8 cellular contexts compared by ENCODE assay signal in the genomic region with DNA sequence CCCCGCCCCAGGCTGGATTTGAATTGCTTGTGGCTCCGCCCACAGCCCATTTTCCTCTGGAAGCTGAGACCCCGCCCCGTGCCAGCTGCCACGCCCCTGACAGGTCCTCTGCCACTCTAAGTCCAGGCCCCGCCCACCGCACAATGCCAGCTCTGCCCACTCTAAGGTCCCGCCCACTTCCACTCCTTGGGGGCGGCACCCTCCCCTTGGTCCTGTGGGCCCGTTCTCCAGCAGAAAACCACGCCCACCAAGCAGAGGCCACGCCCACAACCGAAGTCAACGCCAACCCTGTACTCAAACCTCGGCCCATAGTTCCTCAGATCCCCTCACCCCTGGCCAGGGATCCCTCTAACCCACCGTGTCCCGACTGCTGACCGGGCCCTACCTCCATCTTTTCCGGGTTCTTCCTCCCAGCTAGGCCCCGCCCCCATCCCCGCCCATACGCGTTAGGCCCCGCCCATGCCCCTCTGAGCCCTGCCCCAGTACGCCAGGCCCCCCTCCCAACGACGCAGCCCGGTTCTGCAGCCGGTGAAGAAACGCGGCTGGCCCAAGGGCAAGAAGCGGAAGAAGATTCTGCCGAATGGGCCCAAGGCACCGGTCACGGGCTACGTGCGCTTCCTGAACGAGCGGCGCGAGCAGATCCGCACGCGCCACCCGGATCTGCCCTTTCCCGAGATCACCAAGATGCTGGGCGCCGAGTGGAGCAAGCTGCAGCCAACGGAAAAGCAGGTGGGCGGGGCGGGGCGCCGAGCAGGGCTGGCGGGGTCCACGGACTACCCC. TPM values are rescaled to one million over a fixed set of nuclear protein-coding genes. Genes with fewer than 3 reads are reported as not detected.
DNase-seq lines count a peak whose midpoint lies in the region; ATAC-seq and TF ChIP-seq lines count a peak whose summit lies in the region.

No MANE protein-coding gene starts in this region.

- POLR2A ChIA-PET in CD4-positive, alpha-beta T cell (lab: Charles Lee): interaction anchor here (0.9 to 2.0 kb wide), 4 partner anchors 17 to 189 kb away, joined by 3 to 8 read pairs (median 4); partner anchors contain the start of genes MFSD12 and MRPL54

- peaks cover 12% of the 10 kb centered on the region for H3K36me3 Mint-ChIP-seq in CD4-positive, alpha-beta T cell (ENCODE audit: low read depth)
- peaks cover 12% of the 10 kb centered on the region for H3K36me3 Mint-ChIP-seq in endothelial cell (ENCODE audit: low read depth, unreplicated experiment)

- WGBS in mesodermal cell (ENCODE audit: insufficient coverage in 2 of 2), 2 experiments: 62 to 66% methylated on average over 43 to 51 of the region's 55 CpGs

- intact Hi-C loops in CD4-positive, alpha-beta T cell (cut with DNase I, micrococcal nuclease): loop anchor here in 1 of 2 experiments (2.0 to 5.0 kb wide), 3 partner anchors 53 to 137 kb away; partner anchors contain the start of genes CACTIN and FZR1

- DNase-seq in CD4-positive, alpha-beta T cell: peak; percentile 48 to 83 (median 69)
- DNase-seq in HS-5 (ENCODE audit: low read depth) (peak; percentile 77), NOMO-1 treated with dmso at 0.1 percent for 144 hours (lab: John Stamatoyannopoulos, UW; ENCODE audit: unreplicated experiment) (peak; percentile 88), endothelial cell (ENCODE audit: low spot score) (peak; percentile 91)
- peak; percentile 68 for DNase-seq in activated CD8-positive, alpha-beta memory T cell treated with anti-CD3 and anti-CD28 coated beads, Interleukin-2, amount 50 U/mL, for 24 hours (ENCODE audit: extremely low read depth)
- peak; percentile 53 for DNase-seq in stimulated activated CD8-positive, alpha-beta memory T cell treated with anti-CD3 and anti-CD28 coated beads, Interleukin-12 subunit alpha, Interleukin-12 subunit beta, amount 100 ng/mL, for 4 hours (ENCODE audit: low read depth)

- H3K4me3 ChIP-seq in mesodermal cell (ENCODE audit: extremely low read depth, insufficient read depth, low read length, poor library complexity, severe bottlenecking): peak overlapping the region; percentile 92

- peaks cover 19% of the 10 kb centered on the region for H3K4me1 ChIP-seq in mesodermal cell (ENCODE audit: control insufficient read depth, insufficient read depth, low read length, poor library complexity, severe bottlenecking)

- H3K27ac Mint-ChIP-seq in CD4-positive, alpha-beta T cell: no peak overlapping the region
- H3K27ac Mint-ChIP-seq in endothelial cell (ENCODE audit: unreplicated experiment): no peak overlapping the region

- peaks cover 16% of the 10 kb centered on the region for H3K4me1 Mint-ChIP-seq in CD4-positive, alpha-beta T cell (ENCODE audit: low read depth)
- H3K4me1 Mint-ChIP-seq in endothelial cell (ENCODE audit: unreplicated experiment): peaks cover 12% of the 10 kb centered on the region

- CTCF ChIA-PET in CD4-positive, alpha-beta T cell (lab: Charles Lee): interaction anchor here (0.9 to 1.2 kb wide), 2 partner anchors 27 to 29 kb away, joined by 3 read pairs; no protein-coding TSS in a partner anchor

- no peak for TF ChIP-seq CTCF in CD4-positive, alpha-beta T cell (IDR thresholded peaks at IDR 0.05)
- no peak for TF ChIP-seq CTCF in endothelial cell (IDR thresholded peaks at IDR 0.05; ENCODE audit: unreplicated experiment)

- no peaks in the 10 kb centered on the region for H3K27me3 Mint-ChIP-seq in CD4-positive, alpha-beta T cell
- peaks cover 23% of the 10 kb centered on the region for H3K27me3 Mint-ChIP-seq in endothelial cell (ENCODE audit: unreplicated experiment)

- no peak overlapping the region for H3K27ac ChIP-seq in CD4-positive, alpha-beta T cell (ENCODE audit: low read depth, low read length)
- no peak overlapping the region for H3K27ac ChIP-seq in mesodermal cell (ENCODE audit: low read depth, low read length, severe bottlenecking)

- H3K27me3 ChIP-seq in CD4-positive, alpha-beta T cell (ENCODE audit: control insufficient read depth, insufficient read depth, low read length): no peaks in the 10 kb centered on the region

- no peaks in the 10 kb centered on the region for H3K9me3 ChIP-seq in CD4-positive, alpha-beta T cell (ENCODE audit: control insufficient read depth, low read length)
- no peaks in the 10 kb centered on the region for H3K9me3 ChIP-seq in mesodermal cell (ENCODE audit: control insufficient read depth, low read length)

- peaks cover 20% of the 10 kb centered on the region for H3K36me3 ChIP-seq in mesodermal cell (ENCODE audit: control insufficient read depth, insufficient read depth, low read length)

- peak overlapping the region; percentile 81 for H3K4me3 Mint-ChIP-seq in CD4-positive, alpha-beta T cell
- peak overlapping the region; percentile 84 for H3K4me3 Mint-ChIP-seq in endothelial cell (ENCODE audit: unreplicated experiment)

- ATAC-seq in CD4-positive, alpha-beta T cell (ENCODE audit: poor library complexity): peak; percentile 18
- no peak for ATAC-seq in HG03196 (IDR thresholded peaks at IDR 0.05; ENCODE audit: unreplicated experiment)

- no peaks in the 10 kb centered on the region for H3K9me3 Mint-ChIP-seq in CD4-positive, alpha-beta T cell
- H3K9me3 Mint-ChIP-seq in endothelial cell (ENCODE audit: unreplicated experiment): no peaks in the 10 kb centered on the region

RNA-seq across cellular contexts. Expression of gene HMG20B, which starts 1.3 kb away (rescaled TPM):
- 10 to 100 TPM; 34.3 to 36.6 TPM for total RNA-seq in CD4-positive, alpha-beta T cell
- 77.2 TPM for total RNA-seq in endothelial cell (ENCODE audit: unreplicated experiment)
- polyA plus RNA-seq in mesodermal cell (2013, experiment 1 of 2): 94.2 TPM
- polyA plus RNA-seq in mesodermal cell (2013, experiment 2 of 2): 82.1 TPM

RNA-seq across cellular contexts. Expression of gene GIPC3, which starts 11.2 kb away (rescaled TPM):
- total RNA-seq in CD4-positive, alpha-beta T cell: 1 to 10 TPM; 1.1 TPM
- total RNA-seq in endothelial cell (ENCODE audit: unreplicated experiment): 11.0 TPM
- polyA plus RNA-seq in mesodermal cell (2013, experiment 1 of 2): 7.3 TPM
- polyA plus RNA-seq in mesodermal cell (2013, experiment 2 of 2): 5.9 TPM

RNA-seq across cellular contexts. Expression of gene MFSD12, which starts 16.7 kb away (rescaled TPM):
- 10 to 100 TPM; 62.5 to 65.0 TPM for total RNA-seq in CD4-positive, alpha-beta T cell
- total RNA-seq in endothelial cell (ENCODE audit: unreplicated experiment): 54.5 TPM
- 56.7 TPM for polyA plus RNA-seq in mesodermal cell (2013, experiment 1 of 2)
- 35.7 TPM for polyA plus RNA-seq in mesodermal cell (2013, experiment 2 of 2)

RNA-seq across cellular contexts. Expression of gene TBXA2R, which starts 32.6 kb away (rescaled TPM):
- under 1 TPM; 0.47 to 0.75 TPM for total RNA-seq in CD4-positive, alpha-beta T cell
- total RNA-seq in endothelial cell (ENCODE audit: unreplicated experiment): 7.3 TPM
- polyA plus RNA-seq in mesodermal cell (2013, experiment 1 of 2): 4.5 TPM
- polyA plus RNA-seq in mesodermal cell (2013, experiment 2 of 2): 3.7 TPM

RNA-seq across cellular contexts. Expression of gene TEKTIP1, which starts 35.1 kb away (rescaled TPM):
- 1 to 10 TPM; 5.7 to 6.0 TPM for total RNA-seq in CD4-positive, alpha-beta T cell
- total RNA-seq in endothelial cell (ENCODE audit: unreplicated experiment): 1.4 TPM
- polyA plus RNA-seq in mesodermal cell (2013, experiment 1 of 2): not detected
- 1.2 TPM for polyA plus RNA-seq in mesodermal cell (2013, experiment 2 of 2)
